1 cellular context compared by ENCODE assay signal in genomic region chr4:48047896-48048295, GRCh38.
TF ChIP-seq lines count a peak whose summit lies in the region.

No MANE protein-coding gene starts in this region.

TF ChIP-seq in GM23338, 12 proteins besides CTCF, POLR2A, EP300 and RAD21 (continued from another document):
- TF ChIP-seq ZNF462 (CRISPR knock-in tag; IDR thresholded peaks at IDR 0.05) (no peak), ETS1 (IDR thresholded peaks at IDR 0.05) (no peak), REST (IDR thresholded peaks at IDR 0.05; ENCODE audit: unreplicated experiment) (no peak), STAT1 (IDR thresholded peaks at IDR 0.05; ENCODE audit: unreplicated experiment) (no peak), EZH2 (IDR thresholded peaks at IDR 0.05; ENCODE audit: low read depth, unreplicated experiment) (no peak)
